In genomic region chr14:100165825-100166520, GRCh38 we compare ENCODE assay signal across 9 cellular contexts. TPM values are rescaled to one million over a fixed set of nuclear protein-coding genes. Genes with fewer than 3 reads are reported as not detected.
DNase-seq lines count a peak whose midpoint lies in the region; ATAC-seq and TF ChIP-seq lines count a peak whose summit lies in the region.
"Had no signal": no experiment of that assay in that cellular context is flagged by ENCODE, and none has a peak within 500 bp of the region (broad histone marks: within the 10 kb centered on the region; RNA-seq: fewer than 3 reads in every experiment).

No MANE protein-coding gene starts in this region.

- WGBS in mammary epithelial cell (ENCODE audit: low coverage, missing lambda C conversion rate) = no CpG with 5 or more reads among the region's 17 CpGs

- H3K27me3 Mint-ChIP-seq in naive thymus-derived CD4-positive, alpha-beta T cell = peaks cover 0 to 33% (median 4%) of the 10 kb centered on the region in 5 donors
- peaks cover 5% of the 10 kb centered on the region for H3K27me3 Mint-ChIP-seq in chondrocyte (ENCODE audit: low read depth)

- H3K79me2 ChIP-seq in mammary epithelial cell (ENCODE audit: insufficient read depth, low read length) = no peaks in the 10 kb centered on the region

- in situ Hi-C loops in mammary epithelial cell (cut with MboI; ENCODE audit: low sequenced_read_pairs in 2 of 2) = no loop called here

- H3K4me1 ChIP-seq in left ventricle myocardium inferior (peaks cover 13% of the 10 kb centered on the region), mammary epithelial cell (ENCODE audit: insufficient read depth, low read length) (no peaks in the 10 kb centered on the region), uterus (no peaks in the 10 kb centered on the region)
- H3K4me1 ChIP-seq in naive thymus-derived CD4-positive, alpha-beta T cell (ENCODE audit: control insufficient read depth in 2 of 2, insufficient read depth in 2 of 2, low read length in 2 of 2) = peaks cover 0 to 3% of the 10 kb centered on the region in 2 donors

- H3K4me1 Mint-ChIP-seq in naive thymus-derived CD4-positive, alpha-beta T cell = peaks cover 0 to 18% (median 12%) of the 10 kb centered on the region in 7 donors
- no peaks in the 10 kb centered on the region for H3K4me1 Mint-ChIP-seq in chondrocyte (ENCODE audit: low read depth)

- peak; percentile 6 for ATAC-seq in naive thymus-derived CD4-positive, alpha-beta T cell

- no peak for TF ChIP-seq POLR2A in uterus (IDR thresholded peaks at IDR 0.05)

- peak overlapping the region; percentile 73 to 87 (median 82) for H3K4me3 Mint-ChIP-seq in naive thymus-derived CD4-positive, alpha-beta T cell
- no peak overlapping the region for H3K4me3 Mint-ChIP-seq in chondrocyte (ENCODE audit: unreplicated experiment)

- H3K27ac ChIP-seq in left ventricle myocardium inferior (replicated peaks) = no peak overlapping the region
- H3K27ac ChIP-seq in mammary epithelial cell (ENCODE audit: insufficient read depth, low read depth, low read length) = no peak overlapping the region
- no peak overlapping the region for H3K27ac ChIP-seq in naive thymus-derived CD4-positive, alpha-beta T cell (ENCODE audit: low read depth, low read length)
- H3K27ac ChIP-seq in uterus = peak overlapping the region; percentile 62 to 73

- CTCF ChIA-PET in mammary epithelial cell (lab: Charles Lee; ENCODE audit: low non-redundant PET) = interaction anchor here (0.6 kb wide), 1 partner anchor 1643 kb away, joined by 7 read pairs; no protein-coding TSS in a partner anchor
- CTCF ChIA-PET in naive thymus-derived CD4-positive, alpha-beta T cell (lab: Charles Lee) = no interaction called here

- peak overlapping the region; percentile 49 for H3K4me3 ChIP-seq in left ventricle myocardium inferior
- no peak overlapping the region for H3K4me3 ChIP-seq in mammary epithelial cell (replicated peaks in 1 of 3; ENCODE audit: insufficient read depth in 1 of 3, low read depth in 2 of 3, low read length in 3 of 3)
- H3K4me3 ChIP-seq in naive thymus-derived CD4-positive, alpha-beta T cell (ENCODE audit: low read length) = peak overlapping the region; percentile 57
- H3K4me3 ChIP-seq in uterus = peak overlapping the region; percentile 9 to 26

- intact Hi-C loops in left ventricle myocardium inferior (cut with micrococcal nuclease) (no loop called here), cardiac septum (cut with DNase I) (no loop called here), mammary epithelial cell (cut with micrococcal nuclease) (no loop called here), uterus (cut with DNase I; ENCODE audit: low total_unique reads) (no loop called here), head of caudate nucleus (cut with DNase I) (no loop called here)
- intact Hi-C loops in naive thymus-derived CD4-positive, alpha-beta T cell (cut with micrococcal nuclease) = no loop called here

- H3K9me3 ChIP-seq in left ventricle myocardium inferior (replicated peaks) (no peaks in the 10 kb centered on the region), mammary epithelial cell (replicated peaks; ENCODE audit: insufficient read depth, low read length) (no peaks in the 10 kb centered on the region), uterus (no peaks in the 10 kb centered on the region)
- H3K9me3 ChIP-seq in naive thymus-derived CD4-positive, alpha-beta T cell (ENCODE audit: control insufficient read depth in 2 of 3, low read length in 3 of 3) = no peaks in the 10 kb centered on the region

- peaks cover 0 to 1% (median 0%) of the 10 kb centered on the region in 11 donors for H3K9me3 Mint-ChIP-seq in naive thymus-derived CD4-positive, alpha-beta T cell
- no peaks in the 10 kb centered on the region for H3K9me3 Mint-ChIP-seq in chondrocyte (ENCODE audit: low read depth)

- H3K27me3 ChIP-seq in left ventricle myocardium inferior (ENCODE audit: low read depth) = peaks cover 43% of the 10 kb centered on the region
- H3K27me3 ChIP-seq in mammary epithelial cell (ENCODE audit: insufficient read depth, low read length) = peaks cover 2% of the 10 kb centered on the region
- H3K27me3 ChIP-seq in naive thymus-derived CD4-positive, alpha-beta T cell (ENCODE audit: control insufficient read depth in 2 of 2, insufficient read depth in 2 of 2, low read length in 2 of 2) = no peaks in the 10 kb centered on the region
- H3K27me3 ChIP-seq in uterus = no peaks in the 10 kb centered on the region

- POLR2A ChIA-PET in naive thymus-derived CD4-positive, alpha-beta T cell (lab: Charles Lee) = no interaction called here

- H4K20me1 ChIP-seq in mammary epithelial cell (ENCODE audit: insufficient read depth, low read length) = no peaks in the 10 kb centered on the region

- H3K36me3 Mint-ChIP-seq in naive thymus-derived CD4-positive, alpha-beta T cell = peaks cover 0 to 3% (median 0%) of the 10 kb centered on the region in 5 donors
- no peaks in the 10 kb centered on the region for H3K36me3 Mint-ChIP-seq in chondrocyte (ENCODE audit: low read depth)

- no peak for TF ChIP-seq CTCF in left ventricle myocardium inferior (IDR thresholded peaks at IDR 0.05; ENCODE audit: borderline replicate concordance)
- no peak for TF ChIP-seq CTCF in mammary epithelial cell (conservative IDR thresholded peaks at IDR 0.05 in 1 of 2, IDR thresholded peaks at IDR 0.05 in 1 of 2; ENCODE audit: extremely low read depth in 1 of 2, insufficient read depth in 1 of 2, low read depth in 1 of 2, low read length in 2 of 2)
- no peak for TF ChIP-seq CTCF in uterus (IDR thresholded peaks at IDR 0.05)
- no peak for TF ChIP-seq CTCF in chondrocyte (IDR thresholded peaks at IDR 0.05)

- H3K27ac Mint-ChIP-seq in naive thymus-derived CD4-positive, alpha-beta T cell = no peak overlapping the region
- no peak overlapping the region for H3K27ac Mint-ChIP-seq in chondrocyte (ENCODE audit: unreplicated experiment)

- H3K9ac ChIP-seq in mammary epithelial cell (ENCODE audit: insufficient read depth, low read length) = no peak overlapping the region

- H2AFZ ChIP-seq in mammary epithelial cell (ENCODE audit: low read depth, low read length) = peak overlapping the region; percentile 84

- no peak for DNase-seq in left ventricle myocardium inferior
- DNase-seq in cardiac septum (ENCODE audit: low spot score) = no peak
- no peak for DNase-seq in mammary epithelial cell
- DNase-seq in naive thymus-derived CD4-positive, alpha-beta T cell = peak in 1 of 9 donors; percentile 28
- no peak for DNase-seq in uterus
- no peak for DNase-seq in NCI-H526 (lab: John Stamatoyannopoulos, UW)
- no peak for DNase-seq in chondrocyte (ENCODE audit: low spot score)
- no peak for DNase-seq in head of caudate nucleus
- DNase-seq: NCI-H1105 had no signal

- H3K4me2 ChIP-seq in mammary epithelial cell (ENCODE audit: insufficient read depth, low read depth, low read length) = peak overlapping the region; percentile 64

- BruUV-seq in mammary epithelial cell (replicated peaks; lab: Mats Ljungman, UMichigan) = no TSS peak

- dilution Hi-C loops in mammary epithelial cell (cut with HindIII; ENCODE audit: low sequenced_read_pairs) = no loop called here

- H3K36me3 ChIP-seq in left ventricle myocardium inferior = no peaks in the 10 kb centered on the region
- H3K36me3 ChIP-seq in mammary epithelial cell (ENCODE audit: insufficient read depth, low read length) = no peaks in the 10 kb centered on the region
- no peaks in the 10 kb centered on the region for H3K36me3 ChIP-seq in naive thymus-derived CD4-positive, alpha-beta T cell (ENCODE audit: control insufficient read depth in 2 of 3, insufficient read depth in 3 of 3, low read length in 3 of 3)
- no peaks in the 10 kb centered on the region for H3K36me3 ChIP-seq in uterus

RNA-seq across cellular contexts. Expression of gene DEGS2, which starts 6.5 kb away (rescaled TPM):
- not detected for total RNA-seq in left ventricle myocardium inferior
- not detected for total RNA-seq in cardiac septum
- total RNA-seq in mammary epithelial cell = under 1 TPM; 0.17 to 0.87 TPM
- polyA plus RNA-seq in mammary epithelial cell = 0.36 TPM
- not detected for polyA minus RNA-seq in mammary epithelial cell
- 1 to 10 TPM in 1 of 5 experiments, under 1 TPM in 3, not detected in 1; 0.19 to 1.0 (median 0.32) TPM for total RNA-seq in naive thymus-derived CD4-positive, alpha-beta T cell
- polyA plus RNA-seq in naive thymus-derived CD4-positive, alpha-beta T cell = 1 to 10 TPM in 1 of 2 donors, under 1 TPM in 1; 0.51 to 1.0 TPM
- total RNA-seq in uterus = 10 to 100 TPM in 1 of 4 donors, 1 to 10 TPM in 2, under 1 TPM in 1; 0.88 to 26.6 (median 1.5) TPM
- total RNA-seq in chondrocyte = 0.17 to 0.36 TPM in 2 of 3 replicates, not detected in the other

Comparison
In these comparisons a context has a peak if more than half of its experiments do, and no peak if none do; other contexts are left out.
1. H3K27ac ChIP-seq: peak in uterus (2 of 2); none in left ventricle myocardium inferior (single experiment), mammary epithelial cell (single experiment) and naive thymus-derived CD4-positive, alpha-beta T cell (single experiment).
2. H3K4me3 ChIP-seq: peak in left ventricle myocardium inferior (single experiment), naive thymus-derived CD4-positive, alpha-beta T cell (single experiment) and uterus (2 of 2); none in mammary epithelial cell (0 of 3).